1 cellular context compared by ENCODE assay signal in the genomic region with DNA sequence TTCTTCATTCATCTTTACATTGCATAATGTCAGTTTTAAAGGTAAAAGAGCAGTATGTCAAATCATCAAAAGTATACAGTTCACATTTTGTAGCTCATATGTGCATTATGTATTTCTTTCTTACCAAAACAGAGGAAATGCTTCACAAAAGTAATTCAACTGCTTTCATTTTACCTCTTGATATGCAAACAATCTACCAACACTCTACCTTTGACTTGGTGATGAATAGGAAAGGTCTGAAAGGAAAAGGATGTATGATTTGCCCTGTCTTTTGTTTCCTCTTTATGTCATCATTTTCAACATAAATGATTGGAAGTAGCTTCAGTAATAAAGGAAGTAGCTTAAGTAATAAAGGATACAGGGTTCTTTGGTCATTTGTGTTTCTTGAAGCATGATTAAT.
TF ChIP-seq lines count a peak whose summit lies in the region.

No MANE protein-coding gene starts in this region.

TF ChIP-seq in GM23338, 12 proteins besides CTCF, POLR2A, EP300 and RAD21 (continued from another document):
- TF ChIP-seq, protein P1, sequence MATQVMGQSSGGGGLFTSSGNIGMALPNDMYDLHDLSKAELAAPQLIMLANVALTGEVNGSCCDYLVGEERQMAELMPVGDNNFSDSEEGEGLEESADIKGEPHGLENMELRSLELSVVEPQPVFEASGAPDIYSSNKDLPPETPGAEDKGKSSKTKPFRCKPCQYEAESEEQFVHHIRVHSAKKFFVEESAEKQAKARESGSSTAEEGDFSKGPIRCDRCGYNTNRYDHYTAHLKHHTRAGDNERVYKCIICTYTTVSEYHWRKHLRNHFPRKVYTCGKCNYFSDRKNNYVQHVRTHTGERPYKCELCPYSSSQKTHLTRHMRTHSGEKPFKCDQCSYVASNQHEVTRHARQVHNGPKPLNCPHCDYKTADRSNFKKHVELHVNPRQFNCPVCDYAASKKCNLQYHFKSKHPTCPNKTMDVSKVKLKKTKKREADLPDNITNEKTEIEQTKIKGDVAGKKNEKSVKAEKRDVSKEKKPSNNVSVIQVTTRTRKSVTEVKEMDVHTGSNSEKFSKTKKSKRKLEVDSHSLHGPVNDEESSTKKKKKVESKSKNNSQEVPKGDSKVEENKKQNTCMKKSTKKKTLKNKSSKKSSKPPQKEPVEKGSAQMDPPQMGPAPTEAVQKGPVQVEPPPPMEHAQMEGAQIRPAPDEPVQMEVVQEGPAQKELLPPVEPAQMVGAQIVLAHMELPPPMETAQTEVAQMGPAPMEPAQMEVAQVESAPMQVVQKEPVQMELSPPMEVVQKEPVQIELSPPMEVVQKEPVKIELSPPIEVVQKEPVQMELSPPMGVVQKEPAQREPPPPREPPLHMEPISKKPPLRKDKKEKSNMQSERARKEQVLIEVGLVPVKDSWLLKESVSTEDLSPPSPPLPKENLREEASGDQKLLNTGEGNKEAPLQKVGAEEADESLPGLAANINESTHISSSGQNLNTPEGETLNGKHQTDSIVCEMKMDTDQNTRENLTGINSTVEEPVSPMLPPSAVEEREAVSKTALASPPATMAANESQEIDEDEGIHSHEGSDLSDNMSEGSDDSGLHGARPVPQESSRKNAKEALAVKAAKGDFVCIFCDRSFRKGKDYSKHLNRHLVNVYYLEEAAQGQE (IDR thresholded peaks at IDR 0.05; ENCODE audit: unreplicated experiment), result no peak
- TF ChIP-seq STAT1 (IDR thresholded peaks at IDR 0.05; ENCODE audit: unreplicated experiment), result no peak
- TF ChIP-seq JUNB (IDR thresholded peaks at IDR 0.05; ENCODE audit: unreplicated experiment), result no peak
